In the genomic region with DNA sequence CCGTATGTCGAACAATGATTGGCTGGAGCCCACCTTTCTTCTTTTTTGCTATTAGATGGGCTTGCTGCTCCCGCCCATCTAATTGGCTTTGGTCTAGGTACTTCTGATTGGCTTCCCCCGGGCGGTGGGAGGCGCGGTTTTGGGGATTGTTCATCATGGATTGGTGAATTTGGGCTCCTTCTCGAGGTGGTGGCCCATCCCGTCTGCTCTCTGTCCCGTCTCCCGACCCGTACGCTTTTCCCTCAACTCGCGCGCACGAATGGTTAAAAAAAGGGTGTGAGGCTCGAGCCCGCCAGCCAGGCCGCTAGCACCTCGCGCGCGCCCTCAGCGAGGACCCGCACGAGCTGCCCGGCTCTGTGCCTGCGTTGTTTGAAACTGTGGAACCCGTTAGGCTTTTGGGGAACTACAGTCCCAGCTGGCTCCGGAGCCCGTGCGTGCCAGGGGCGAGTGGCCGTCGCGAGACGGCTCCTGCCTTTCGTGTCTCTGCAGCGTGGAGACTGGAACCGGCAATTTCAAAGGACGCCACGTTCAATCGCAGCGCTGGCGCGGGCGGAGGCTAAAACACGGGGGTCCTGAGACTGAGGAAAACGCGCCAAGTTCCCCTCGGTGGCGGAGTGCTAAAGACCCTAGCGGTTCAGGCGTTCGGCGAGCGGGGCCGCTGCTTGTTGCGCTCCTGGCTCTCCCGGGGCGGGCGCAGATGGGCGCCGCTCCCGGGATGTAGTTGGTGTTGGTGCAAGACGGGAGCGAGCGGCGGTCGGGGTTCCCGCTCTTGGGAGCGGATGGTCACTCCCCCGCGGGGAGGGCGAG, we compare ENCODE assay signal across 8 cellular contexts. TPM values are rescaled to one million over a fixed set of nuclear protein-coding genes. Genes with fewer than 3 reads are reported as not detected.
A peak's percentile ranks its signal among the peaks of the same experiment; 100 is the strongest.
DNase-seq lines count a peak whose midpoint lies in the region; ATAC-seq, FAIRE-seq and TF ChIP-seq lines count a peak whose summit lies in the region.

A gene with protein sequence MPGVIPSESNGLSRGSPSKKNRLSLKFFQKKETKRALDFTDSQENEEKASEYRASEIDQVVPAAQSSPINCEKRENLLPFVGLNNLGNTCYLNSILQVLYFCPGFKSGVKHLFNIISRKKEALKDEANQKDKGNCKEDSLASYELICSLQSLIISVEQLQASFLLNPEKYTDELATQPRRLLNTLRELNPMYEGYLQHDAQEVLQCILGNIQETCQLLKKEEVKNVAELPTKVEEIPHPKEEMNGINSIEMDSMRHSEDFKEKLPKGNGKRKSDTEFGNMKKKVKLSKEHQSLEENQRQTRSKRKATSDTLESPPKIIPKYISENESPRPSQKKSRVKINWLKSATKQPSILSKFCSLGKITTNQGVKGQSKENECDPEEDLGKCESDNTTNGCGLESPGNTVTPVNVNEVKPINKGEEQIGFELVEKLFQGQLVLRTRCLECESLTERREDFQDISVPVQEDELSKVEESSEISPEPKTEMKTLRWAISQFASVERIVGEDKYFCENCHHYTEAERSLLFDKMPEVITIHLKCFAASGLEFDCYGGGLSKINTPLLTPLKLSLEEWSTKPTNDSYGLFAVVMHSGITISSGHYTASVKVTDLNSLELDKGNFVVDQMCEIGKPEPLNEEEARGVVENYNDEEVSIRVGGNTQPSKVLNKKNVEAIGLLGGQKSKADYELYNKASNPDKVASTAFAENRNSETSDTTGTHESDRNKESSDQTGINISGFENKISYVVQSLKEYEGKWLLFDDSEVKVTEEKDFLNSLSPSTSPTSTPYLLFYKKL (plus strand): TSS at position 584 of the 807 bp plus-strand sequence. CDS start 2,819 bp downstream, outside the sequence.

- peak; percentile 95 for FAIRE-seq in H54 (lab: Jason Lieb, UNC)

- TF ChIP-seq CTCF in Loucy (conservative IDR thresholded peaks at IDR 0.05; ENCODE audit: low read length), result no peak

- peaks cover 18 to 35% of the 10 kb centered on the region in 2 donors for H3K4me1 Mint-ChIP-seq in natural killer cell treated with Interleukin-12 subunit alpha and Interleukin-12 subunit beta and Interleukin-15 and Interleukin-18, amount 100 ng/mL, for 72 hours (ENCODE audit: low read depth in 2 of 2)

- DNase-seq in EH (ENCODE audit: low read depth), result peak; percentile 100
- peak; percentile 87 for DNase-seq in H54 (ENCODE audit: insufficient read length, low spot score)
- DNase-seq in activated T-helper 9 cell treated with anti-CD3 and anti-CD28 coated beads, Interleukin-2, amount 50 U/mL, for 16 hours (ENCODE audit: low read depth), result peak; percentile 95
- peak; percentile 100 for DNase-seq in fibroblast of peridontal ligament (ENCODE audit: extremely low read depth)
- DNase-seq in natural killer cell treated with Interleukin-12 subunit alpha and Interleukin-12 subunit beta and Interleukin-15 and Interleukin-18, amount 100 ng/mL, for 72 hours (ENCODE audit: low spot score), result peak; percentile 99
- peak; percentile 95 for DNase-seq in stimulated activated naive CD8-positive, alpha-beta T cell treated with anti-CD3 and anti-CD28 coated beads, Interleukin-15, Interleukin-2, amounts not matched to agents 100 U/mL and 50 U/mL, for 24 hours

- peak within 1 kb of the TSS; percentile 89 for H3K4me3 ChIP-seq in Loucy (ENCODE audit: low read length, poor library complexity, severe bottlenecking)

- peak within 1 kb of the TSS; percentile 96 for H2AFZ ChIP-seq in Loucy (ENCODE audit: low read length)

- peaks cover 48% of the 10 kb centered on the region for H4K20me1 ChIP-seq in Loucy (ENCODE audit: insufficient read depth, low read length, poor library complexity, severe bottlenecking)

- ATAC-seq in natural killer cell treated with Interleukin-12 subunit alpha and Interleukin-12 subunit beta and Interleukin-15 and Interleukin-18, amount 100 ng/mL, for 72 hours, result peak; percentile 92 to 94
- ATAC-seq in stimulated activated naive CD8-positive, alpha-beta T cell treated with anti-CD3 and anti-CD28 coated beads, Interleukin-15, Interleukin-2, amounts not matched to agents 100 U/mL and 50 U/mL, for 24 hours, result peak; percentile 93

- peaks cover 9% of the 10 kb centered on the region for H3K27me3 ChIP-seq in Loucy (ENCODE audit: insufficient read depth, low read length, poor library complexity, severe bottlenecking)

- no peaks in the 10 kb centered on the region for H3K9me2 ChIP-seq in Loucy (replicated peaks; ENCODE audit: low read depth, low read length)

- H3F3A ChIP-seq in Loucy (ENCODE audit: low read depth), result peaks cover 3% of the 10 kb centered on the region; the same call in 1 of the 2 replicates

- peak within 1 kb of the TSS; percentile 96 for H3K4me2 ChIP-seq in Loucy (ENCODE audit: low read depth, low read length, poor library complexity, severe bottlenecking)

- peaks cover 39% of the 10 kb centered on the region for H3K4me1 ChIP-seq in Loucy (ENCODE audit: insufficient read depth, low read length, poor library complexity, severe bottlenecking)

- peaks cover 63% of the 10 kb centered on the region for H3K79me2 ChIP-seq in Loucy (ENCODE audit: insufficient read depth, low read length)

- no peaks in the 10 kb centered on the region for H3K27me3 Mint-ChIP-seq in natural killer cell treated with Interleukin-12 subunit alpha and Interleukin-12 subunit beta and Interleukin-15 and Interleukin-18, amount 100 ng/mL, for 72 hours

- H3K27ac Mint-ChIP-seq in natural killer cell treated with Interleukin-12 subunit alpha and Interleukin-12 subunit beta and Interleukin-15 and Interleukin-18, amount 100 ng/mL, for 72 hours, result peak within 1 kb of the TSS; percentile 97 to 99

- H3K36me3 Mint-ChIP-seq in natural killer cell treated with Interleukin-12 subunit alpha and Interleukin-12 subunit beta and Interleukin-15 and Interleukin-18, amount 100 ng/mL, for 72 hours, result peaks cover 23% of the 10 kb centered on the region

- H3K9me3 ChIP-seq in Loucy (ENCODE audit: insufficient read depth, low read depth, low read length), result no peaks in the 10 kb centered on the region

- H3K36me3 ChIP-seq in Loucy (ENCODE audit: insufficient read depth, low read length), result peaks cover 12% of the 10 kb centered on the region

- TF ChIP-seq POLR2A in H54 (IDR thresholded peaks at IDR 0.05; ENCODE audit: low read depth, low read length), result peak; percentile 56
- TF ChIP-seq POLR2A in Raji (IDR thresholded peaks at IDR 0.05; ENCODE audit: insufficient read depth, low read depth, low read length), result peak; percentile 79

- peak within 1 kb of the TSS; percentile 97 for H3K4me3 Mint-ChIP-seq in natural killer cell treated with Interleukin-12 subunit alpha and Interleukin-12 subunit beta and Interleukin-15 and Interleukin-18, amount 100 ng/mL, for 72 hours

- peak within 1 kb of the TSS; percentile 98 for H3K9ac ChIP-seq in Loucy (ENCODE audit: low read depth, low read length, poor library complexity, severe bottlenecking)

- peaks cover 4% of the 10 kb centered on the region for H3K9me3 Mint-ChIP-seq in natural killer cell treated with Interleukin-12 subunit alpha and Interleukin-12 subunit beta and Interleukin-15 and Interleukin-18, amount 100 ng/mL, for 72 hours

RNA-seq across cellular contexts. Expression of the gene that starts here (rescaled TPM):
- 10 to 100 TPM; 44.5 to 57.6 TPM for total RNA-seq in natural killer cell treated with Interleukin-12 subunit alpha and Interleukin-12 subunit beta and Interleukin-15 and Interleukin-18, amount 100 ng/mL, for 72 hours

Comparison
In these comparisons a context has a peak if more than half of its experiments do, and no peak if none do; other contexts are left out.
1. Peak in every context shown above with its lines: DNase-seq, ATAC-seq and H3K4me3 ChIP-seq.